In genomic region chr21:33452362-33452761, GRCh38 we compare ENCODE assay signal across 16 cellular contexts. TPM values are rescaled to one million over a fixed set of nuclear protein-coding genes. Genes with fewer than 3 reads are reported as not detected.
A peak's percentile ranks its signal among the peaks of the same experiment; 100 is the strongest.
DNase-seq lines count a peak whose midpoint lies in the region; ATAC-seq, FAIRE-seq and TF ChIP-seq lines count a peak whose summit lies in the region.
"Had no signal": no experiment of that assay in that cellular context is flagged by ENCODE, and none has a peak within 500 bp of the region (broad histone marks: within the 10 kb centered on the region; RNA-seq: fewer than 3 reads in every experiment).

No MANE protein-coding gene starts in this region.

- H3K27me3 Mint-ChIP-seq in stimulated activated naive CD8-positive, alpha-beta T cell treated with anti-CD3 and anti-CD28 coated beads, Interleukin-15, amount 100 ng/mL, for 72 hours: no peaks in the 10 kb centered on the region
- H3K27me3 Mint-ChIP-seq: CD4-positive, alpha-beta memory T cell had no signal

- H3K4me1 Mint-ChIP-seq in stimulated activated naive CD8-positive, alpha-beta T cell treated with anti-CD3 and anti-CD28 coated beads, Interleukin-15, amount 100 ng/mL, for 72 hours: peaks cover 5% of the 10 kb centered on the region
- H3K4me1 Mint-ChIP-seq: CD4-positive, alpha-beta memory T cell had no signal

- no peak overlapping the region for H2AFZ ChIP-seq in keratinocyte (ENCODE audit: control insufficient read depth, low read length)

- H3K4me3 Mint-ChIP-seq in stimulated activated naive CD8-positive, alpha-beta T cell treated with anti-CD3 and anti-CD28 coated beads, Interleukin-15, amount 100 ng/mL, for 72 hours: no peak overlapping the region
- H3K4me3 Mint-ChIP-seq: CD4-positive, alpha-beta memory T cell had no signal

- peak; percentile 57 for ATAC-seq in stimulated activated naive CD8-positive, alpha-beta T cell treated with anti-CD3 and anti-CD28 coated beads, Interleukin-15, Interleukin-2, amounts not matched to agents 100 U/mL and 50 U/mL, for 24 hours
- ATAC-seq in stimulated activated naive CD8-positive, alpha-beta T cell treated with anti-CD3 and anti-CD28 coated beads, Interleukin-15, amount 100 ng/mL, for 72 hours: no peak

- H3K9me3 Mint-ChIP-seq in stimulated activated naive CD8-positive, alpha-beta T cell treated with anti-CD3 and anti-CD28 coated beads, Interleukin-15, amount 100 ng/mL, for 72 hours: no peaks in the 10 kb centered on the region
- H3K9me3 Mint-ChIP-seq: CD4-positive, alpha-beta memory T cell had no signal

- H3K4me3 ChIP-seq in keratinocyte (ENCODE audit: control insufficient read depth in 2 of 3, extremely low read depth in 1 of 3, insufficient read depth in 2 of 3, low read depth in 1 of 3, low read length in 3 of 3): no peak overlapping the region
- H3K4me3 ChIP-seq in stomach: no peak overlapping the region
- H3K4me3 ChIP-seq: SK-N-MC had no signal

- H3K27ac Mint-ChIP-seq in stimulated activated naive CD8-positive, alpha-beta T cell treated with anti-CD3 and anti-CD28 coated beads, Interleukin-15, amount 100 ng/mL, for 72 hours: no peak overlapping the region

- H3K9me1 ChIP-seq in keratinocyte (ENCODE audit: control insufficient read depth, extremely low read depth, insufficient read depth, low read length): no peaks in the 10 kb centered on the region

- TF ChIP-seq CTCF in VCaP (conservative IDR thresholded peaks at IDR 0.05) (no peak), keratinocyte (optimal IDR thresholded peaks at IDR 0.05 in 1 of 3, IDR thresholded peaks at IDR 0.05 in 1 of 3, conservative IDR thresholded peaks at IDR 0.05 in 1 of 3; ENCODE audit: extremely low read depth in 1 of 3, insufficient read depth in 2 of 3, low read length in 3 of 3) (no peak), stomach (IDR thresholded peaks at IDR 0.05) (no peak)

- H3K9me3 ChIP-seq in keratinocyte (ENCODE audit: control insufficient read depth, low read depth, low read length) (no peaks in the 10 kb centered on the region), stomach (no peaks in the 10 kb centered on the region)
- H3K9me3 ChIP-seq: BE2C had no signal

- H3K27ac ChIP-seq in VCaP (peak overlapping the region; percentile 76), keratinocyte (ENCODE audit: control insufficient read depth, insufficient read depth, low read length) (no peak overlapping the region), stomach (peak overlapping the region in 3 of 5 donors; percentile 7 to 61 (median 17))
- H3K27ac ChIP-seq: SK-N-MC had no signal

- H3K36me3 ChIP-seq in keratinocyte (ENCODE audit: control insufficient read depth in 2 of 2, extremely low read depth in 1 of 2, insufficient read depth in 2 of 2, low read length in 2 of 2) (peaks cover 0 to 2% of the 10 kb centered on the region in 2 experiments), stomach (peaks cover 12 to 91% (median 76%) of the 10 kb centered on the region in 4 donors)
- H3K36me3 ChIP-seq: BE2C had no signal

- 80 to 89% (median 87%) methylated on average over 3 of the region's 3 CpGs for WGBS in stomach, 5 donors

- H3K9ac ChIP-seq in keratinocyte (ENCODE audit: control insufficient read depth, extremely low read depth, insufficient read depth, low read length): no peak overlapping the region

- no peak for DNase-seq in stimulated activated naive CD8-positive, alpha-beta T cell treated with anti-CD3 and anti-CD28 coated beads, Interleukin-15, Interleukin-2, amounts not matched to agents 100 U/mL and 50 U/mL, for 24 hours
- no peak for DNase-seq in stimulated activated naive CD8-positive, alpha-beta T cell treated with anti-CD3 and anti-CD28 coated beads, Interleukin-15, amount 100 ng/mL, for 72 hours
- no peak for DNase-seq in keratinocyte (ENCODE audit: low read depth, low spot score)
- no peak for DNase-seq in stomach
- DNase-seq in Kasumi-1 (lab: John Stamatoyannopoulos, UW): no peak
- no peak for DNase-seq in erythroblast (lab: John Stamatoyannopoulos, UW)
- DNase-seq in pons (ENCODE audit: low spot score): no peak
- DNase-seq: BE2C; CD4-positive, alpha-beta memory T cell; GOT3; NCI-H1417 treated with DMSO at 0.1 percent for 48 hours; NCI-H524; NK-92 treated with Interleukin-12 subunit alpha and Interleukin-12 subunit beta, amount 100 ng/mL, for 24 hours; OCI-M1 had no signal

- no peak for TF ChIP-seq EP300 in stomach (IDR thresholded peaks at IDR 0.05)

- no peaks in the 10 kb centered on the region for H4K20me1 ChIP-seq in keratinocyte (ENCODE audit: control insufficient read depth, extremely low read depth, insufficient read depth, low read length)

- no peaks in the 10 kb centered on the region for H3K79me2 ChIP-seq in keratinocyte (ENCODE audit: control insufficient read depth, insufficient read depth, low read length)

- peak; percentile 36 for FAIRE-seq in keratinocyte (lab: Jason Lieb, UNC)

- dilution Hi-C loops in keratinocyte (cut with MboI; ENCODE audit: extremely low pct_ligation_motif_present, low sequenced_read_pairs): no loop called here

- TF ChIP-seq POLR2A in stomach (IDR thresholded peaks at IDR 0.05) (no peak), erythroblast (IDR thresholded peaks at IDR 0.05; ENCODE audit: low read length) (no peak)

- H3K27me3 ChIP-seq in keratinocyte (ENCODE audit: control insufficient read depth, extremely low read depth, insufficient read depth, low read length): no peaks in the 10 kb centered on the region
- H3K27me3 ChIP-seq in stomach: no peaks in the 10 kb centered on the region
- H3K27me3 ChIP-seq: BE2C had no signal

- intact Hi-C loops in stomach (cut with DNase I; ENCODE audit: low total_unique reads): no loop called here

- H3K4me1 ChIP-seq in keratinocyte (ENCODE audit: control insufficient read depth, extremely low read depth, insufficient read depth, low read length) (peaks cover 10% of the 10 kb centered on the region), stomach (peaks cover 0 to 15% (median 10%) of the 10 kb centered on the region in 4 donors)
- H3K4me1 ChIP-seq: BE2C had no signal

- H3K4me2 ChIP-seq in keratinocyte (ENCODE audit: control insufficient read depth, extremely low read depth, insufficient read depth, low read depth, low read length): no peak overlapping the region

RNA-seq across cellular contexts. Expression of gene TMEM50B, which starts 27.4 kb away (rescaled TPM):
- polyA plus RNA-seq in keratinocyte: 20.9 to 39.7 TPM (median 25.5 TPM) in 3 replicates
- polyA plus RNA-seq in keratinocyte (2011; ENCODE audit: low read depth): 20.3 TPM
- 15.0 and 27.7 TPM in 2 replicates for polyA plus RNA-seq in keratinocyte (2011; cell fraction: cytosol; rRNA removed)
- polyA plus RNA-seq in keratinocyte (2011; cell fraction: nucleus; rRNA removed): 49.7 and 57.1 TPM in 2 replicates
- polyA plus RNA-seq in keratinocyte (2012; ENCODE audit: low replicate concordance): 17.9 and 25.1 TPM in 2 replicates
- polyA minus RNA-seq in keratinocyte: 6.0 to 16.8 TPM (median 8.0 TPM) in 3 replicates
- 13.2 TPM for polyA minus RNA-seq in keratinocyte (2011; cell fraction: cytosol; rRNA and poly(A)+ RNA removed)
- 9.3 and 20.2 TPM in 2 replicates for polyA minus RNA-seq in keratinocyte (2011; cell fraction: nucleus; rRNA and poly(A)+ RNA removed)
- total RNA-seq in stomach: 10 to 100 TPM; 20.3 to 97.3 (median 89.3) TPM
- polyA plus RNA-seq in stomach: 10 to 100 TPM; 36.7 to 48.5 (median 44.5) TPM

RNA-seq across cellular contexts. Expression of gene DNAJC28, which starts 39.2 kb away (rescaled TPM):
- 0.91 to 1.4 TPM (median 1.1 TPM) in 3 replicates for polyA plus RNA-seq in keratinocyte
- polyA plus RNA-seq in keratinocyte (2011; ENCODE audit: low read depth): 2.2 TPM
- 0.74 and 1.2 TPM in 2 replicates for polyA plus RNA-seq in keratinocyte (2011; cell fraction: cytosol; rRNA removed)
- polyA plus RNA-seq in keratinocyte (2011; cell fraction: nucleus; rRNA removed): 1.1 and 1.7 TPM in 2 replicates
- polyA plus RNA-seq in keratinocyte (2012; ENCODE audit: low replicate concordance): 0.63 and 0.79 TPM in 2 replicates
- 0.30 to 1.1 TPM in 2 of 3 replicates, not detected in the other for polyA minus RNA-seq in keratinocyte
- polyA minus RNA-seq in keratinocyte (2011; cell fraction: cytosol; rRNA and poly(A)+ RNA removed): 0.77 TPM
- polyA minus RNA-seq in keratinocyte (2011; cell fraction: nucleus; rRNA and poly(A)+ RNA removed): not detected in 2 replicates
- total RNA-seq in stomach: 1 to 10 TPM in 1 of 5 donors, under 1 TPM in 3, not detected in 1; 0.43 to 1.1 (median 0.74) TPM
- 1 to 10 TPM; 1.2 to 4.3 (median 1.7) TPM for polyA plus RNA-seq in stomach

RNA-seq across cellular contexts. Expression of gene IFNGR2, which starts 49.1 kb away (rescaled TPM):
- 89.5 to 102 TPM (median 94.3 TPM) in 3 replicates for polyA plus RNA-seq in keratinocyte
- 46.2 TPM for polyA plus RNA-seq in keratinocyte (2011; ENCODE audit: low read depth)
- 74.7 and 115 TPM in 2 replicates for polyA plus RNA-seq in keratinocyte (2011; cell fraction: cytosol; rRNA removed)
- polyA plus RNA-seq in keratinocyte (2011; cell fraction: nucleus; rRNA removed): 47.4 and 54.2 TPM in 2 replicates
- 53.2 and 71.8 TPM in 2 replicates for polyA plus RNA-seq in keratinocyte (2012; ENCODE audit: low replicate concordance)
- polyA minus RNA-seq in keratinocyte: 73.7 to 112 TPM (median 83.4 TPM) in 3 replicates
- polyA minus RNA-seq in keratinocyte (2011; cell fraction: cytosol; rRNA and poly(A)+ RNA removed): 72.5 TPM
- 18.8 and 33.4 TPM in 2 replicates for polyA minus RNA-seq in keratinocyte (2011; cell fraction: nucleus; rRNA and poly(A)+ RNA removed)
- 10 to 100 TPM; 35.2 to 89.3 (median 67.8) TPM for total RNA-seq in stomach
- 10 to 100 TPM; 42.2 to 79.7 (median 47.0) TPM for polyA plus RNA-seq in stomach
